21 cellular contexts compared by ENCODE assay signal in genomic region chr10:52064084-52064845, GRCh38.
DNase-seq lines count a peak whose midpoint lies in the region; ATAC-seq, FAIRE-seq and TF ChIP-seq lines count a peak whose summit lies in the region.
"Had no signal": no experiment of that assay in that cellular context is flagged by ENCODE, and none has a peak within 500 bp of the region (broad histone marks: within the 10 kb centered on the region; RNA-seq: fewer than 3 reads in every experiment).

No MANE protein-coding gene starts in this region.

- dilution Hi-C loops in mammary epithelial cell (cut with HindIII; ENCODE audit: low sequenced_read_pairs): no loop called here

- no peaks in the 10 kb centered on the region for H3K9me3 Mint-ChIP-seq in stimulated activated effector memory CD8-positive, alpha-beta T cell treated with anti-CD3 and anti-CD28 coated beads, Interleukin-12 subunit alpha, Interleukin-12 subunit beta, amount 100 ng/mL, for 72 hours

- no peaks in the 10 kb centered on the region for H4K20me1 ChIP-seq in mammary epithelial cell (ENCODE audit: insufficient read depth, low read length)

- in situ Hi-C loops in mammary epithelial cell (cut with MboI; ENCODE audit: low sequenced_read_pairs in 2 of 2): no loop called here

- no peaks in the 10 kb centered on the region for H3K79me2 ChIP-seq in mammary epithelial cell (ENCODE audit: insufficient read depth, low read length)

- no peaks in the 10 kb centered on the region for H3K4me1 Mint-ChIP-seq in stimulated activated effector memory CD8-positive, alpha-beta T cell treated with anti-CD3 and anti-CD28 coated beads, Interleukin-12 subunit alpha, Interleukin-12 subunit beta, amount 100 ng/mL, for 72 hours
- H3K4me1 Mint-ChIP-seq: CD4-positive, CD25-positive, alpha-beta regulatory T cell had no signal

- H3K27me3 ChIP-seq in right cardiac atrium (ENCODE audit: control insufficient read depth, insufficient read depth) (no peaks in the 10 kb centered on the region), aorta (ENCODE audit: control insufficient read depth in 1 of 2, insufficient read depth in 2 of 2, low read length in 1 of 2) (no peaks in the 10 kb centered on the region), mammary epithelial cell (ENCODE audit: insufficient read depth, low read length) (peaks cover 1% of the 10 kb centered on the region)
- H3K27me3 ChIP-seq: BE2C had no signal

- H3K4me2 ChIP-seq in mammary epithelial cell (ENCODE audit: insufficient read depth, low read depth, low read length): no peak overlapping the region

- intact Hi-C loops in Right ventricle myocardium superior (cut with DNase I) (no loop called here), cardiac septum (cut with DNase I) (no loop called here), right cardiac atrium (cut with DNase I) (no loop called here), aorta (cut with DNase I) (no loop called here), mammary epithelial cell (cut with micrococcal nuclease) (no loop called here)

- TF ChIP-seq CTCF in mammary epithelial cell (conservative IDR thresholded peaks at IDR 0.05 in 1 of 2, IDR thresholded peaks at IDR 0.05 in 1 of 2; ENCODE audit: extremely low read depth in 1 of 2, insufficient read depth in 1 of 2, low read depth in 1 of 2, low read length in 2 of 2): no peak

- FAIRE-seq in RCC 7860 (lab: Jason Lieb, UNC): no peak
- FAIRE-seq: A204.1, GM12878, K562 had no signal

- no peak overlapping the region for H3K27ac Mint-ChIP-seq in stimulated activated effector memory CD8-positive, alpha-beta T cell treated with anti-CD3 and anti-CD28 coated beads, Interleukin-12 subunit alpha, Interleukin-12 subunit beta, amount 100 ng/mL, for 72 hours
- H3K27ac Mint-ChIP-seq: CD4-positive, CD25-positive, alpha-beta regulatory T cell had no signal

- DNase-seq in Right ventricle myocardium superior (peak; percentile 31), cardiac septum (ENCODE audit: low spot score) (no peak), right cardiac atrium (no peak), aorta (peak in 1 of 2 donors; percentile 67), RCC 7860 (ENCODE audit: low spot score) (no peak), mammary epithelial cell (no peak)
- no peak for DNase-seq in stimulated activated effector memory CD8-positive, alpha-beta T cell treated with anti-CD3 and anti-CD28 coated beads, Interleukin-12 subunit alpha, Interleukin-12 subunit beta, amount 100 ng/mL, for 72 hours (ENCODE audit: low spot score in 2 of 2)
- DNase-seq: BE2C; Caco-2; CD4-positive, CD25-positive, alpha-beta regulatory T cell; DMS153; GOT3; NCI-H1105; NCI-H2081; NCI-H2171 treated with DMSO at 0.1 percent for 48 hours; NCI-H774; SIG-M5 had no signal

- 86% methylated on average over 9 of the region's 9 CpGs for WGBS in right cardiac atrium
- 88% methylated on average over 9 of the region's 9 CpGs for WGBS in aorta, 2 donors
- 58% methylated on average over 9 of the region's 9 CpGs for WGBS in mammary epithelial cell (ENCODE audit: low coverage, missing lambda C conversion rate)

- H3K4me3 Mint-ChIP-seq in stimulated activated effector memory CD8-positive, alpha-beta T cell treated with anti-CD3 and anti-CD28 coated beads, Interleukin-12 subunit alpha, Interleukin-12 subunit beta, amount 100 ng/mL, for 72 hours: no peak overlapping the region
- H3K4me3 Mint-ChIP-seq: CD4-positive, CD25-positive, alpha-beta regulatory T cell had no signal

- no peak overlapping the region for H3K27ac ChIP-seq in right cardiac atrium (ENCODE audit: low read length)
- H3K27ac ChIP-seq in aorta (ENCODE audit: low read depth in 1 of 2, low read length in 2 of 2): no peak overlapping the region
- no peak overlapping the region for H3K27ac ChIP-seq in mammary epithelial cell (ENCODE audit: insufficient read depth, low read depth, low read length)

- H3K9ac ChIP-seq in mammary epithelial cell (ENCODE audit: insufficient read depth, low read length): no peak overlapping the region

- H3K36me3 Mint-ChIP-seq in stimulated activated effector memory CD8-positive, alpha-beta T cell treated with anti-CD3 and anti-CD28 coated beads, Interleukin-12 subunit alpha, Interleukin-12 subunit beta, amount 100 ng/mL, for 72 hours: no peaks in the 10 kb centered on the region
- H3K36me3 Mint-ChIP-seq: CD4-positive, CD25-positive, alpha-beta regulatory T cell had no signal

- H3K4me3 ChIP-seq in right cardiac atrium (ENCODE audit: low read length) (no peak overlapping the region), aorta (ENCODE audit: low read length in 2 of 2) (no peak overlapping the region), mammary epithelial cell (replicated peaks in 1 of 3; ENCODE audit: insufficient read depth in 1 of 3, low read depth in 2 of 3, low read length in 3 of 3) (no peak overlapping the region)
- H3K4me3 ChIP-seq: GM12878, K562 had no signal

- H3K36me3 ChIP-seq in aorta (ENCODE audit: control insufficient read depth in 1 of 2, insufficient read depth in 2 of 2, low read length in 1 of 2): no peaks in the 10 kb centered on the region
- H3K36me3 ChIP-seq in mammary epithelial cell (ENCODE audit: insufficient read depth, low read length): no peaks in the 10 kb centered on the region
- H3K36me3 ChIP-seq: BE2C had no signal

- H3K9me3 ChIP-seq in right cardiac atrium (ENCODE audit: control insufficient read depth, low read length) (no peaks in the 10 kb centered on the region), aorta (ENCODE audit: control insufficient read depth, low read length) (no peaks in the 10 kb centered on the region), mammary epithelial cell (replicated peaks; ENCODE audit: insufficient read depth, low read length) (no peaks in the 10 kb centered on the region)
- H3K9me3 ChIP-seq: BE2C, Caco-2 had no signal

- CTCF ChIA-PET in mammary epithelial cell (lab: Charles Lee; ENCODE audit: low non-redundant PET): no interaction called here

- H2AFZ ChIP-seq in mammary epithelial cell (ENCODE audit: low read depth, low read length): no peak overlapping the region

- BruUV-seq in mammary epithelial cell (replicated peaks; lab: Mats Ljungman, UMichigan): no TSS peak

- H3K4me1 ChIP-seq in right cardiac atrium (ENCODE audit: control insufficient read depth, insufficient read depth, low read length) (no peaks in the 10 kb centered on the region), aorta (ENCODE audit: control insufficient read depth in 1 of 2, insufficient read depth in 2 of 2, low read length in 2 of 2) (no peaks in the 10 kb centered on the region), mammary epithelial cell (ENCODE audit: insufficient read depth, low read length) (no peaks in the 10 kb centered on the region)
- H3K4me1 ChIP-seq: BE2C, Caco-2 had no signal

- peak; percentile 56 for ATAC-seq in Right ventricle myocardium superior (ENCODE audit: poor library complexity)
- ATAC-seq in right cardiac atrium: peak; percentile 29 to 49
- ATAC-seq in stimulated activated effector memory CD8-positive, alpha-beta T cell treated with anti-CD3 and anti-CD28 coated beads, Interleukin-12 subunit alpha, Interleukin-12 subunit beta, amount 100 ng/mL, for 72 hours: peak; percentile 49
- ATAC-seq in aorta (ENCODE audit: low FRiP score): peak; percentile 41
- no peak for ATAC-seq in HG03457 (IDR thresholded peaks at IDR 0.05; ENCODE audit: unreplicated experiment)
- ATAC-seq: GM12878, K562 had no signal
